ENCODE assay signal across 16 cellular contexts in genomic region chr20:3848565-3848964, GRCh38. TPM values are rescaled to one million over a fixed set of nuclear protein-coding genes. Genes with fewer than 3 reads are reported as not detected.
DNase-seq lines count a peak whose midpoint lies in the region; ATAC-seq and TF ChIP-seq lines count a peak whose summit lies in the region.
"Had no signal": no experiment of that assay in that cellular context is flagged by ENCODE, and none has a peak within 500 bp of the region (broad histone marks: within the 10 kb centered on the region; RNA-seq: fewer than 3 reads in every experiment).

No MANE protein-coding gene starts in this region.

- no peak overlapping the region for H2AFZ ChIP-seq in DND-41 (ENCODE audit: low read depth, low read length)

- H3K27me3 ChIP-seq in BLaER1 (no peaks in the 10 kb centered on the region), DND-41 (ENCODE audit: insufficient read depth, low read length, poor library complexity) (no peaks in the 10 kb centered on the region)
- H3K27me3 ChIP-seq: right atrium auricular region, SJSA1 had no signal

- H3K4me2 ChIP-seq in BLaER1 (peak overlapping the region; percentile 95), DND-41 (ENCODE audit: insufficient read depth, low read length) (peak overlapping the region; percentile 35; the same call in 1 of the 2 replicates)

- H3K4me1 ChIP-seq in BLaER1 (peaks cover 25% of the 10 kb centered on the region), DND-41 (ENCODE audit: insufficient read depth, low read length) (peaks cover 30% of the 10 kb centered on the region)

- H3K36me3 ChIP-seq in BLaER1 (peaks cover 17% of the 10 kb centered on the region; the same call in 1 of the 2 replicates), DND-41 (ENCODE audit: insufficient read depth, low read length) (peaks cover 12% of the 10 kb centered on the region; the same call in 1 of the 2 replicates)
- H3K36me3 ChIP-seq: right atrium auricular region had no signal

- H4K20me1 ChIP-seq in BLaER1 (peaks cover 42% of the 10 kb centered on the region), DND-41 (ENCODE audit: insufficient read depth, low read length) (peaks cover 11% of the 10 kb centered on the region)

- H3K36me3 Mint-ChIP-seq in activated naive CD8-positive, alpha-beta T cell = no peaks in the 10 kb centered on the region
- no peaks in the 10 kb centered on the region for H3K36me3 Mint-ChIP-seq in natural killer cell

- H3K27me3 Mint-ChIP-seq in activated naive CD8-positive, alpha-beta T cell = no peaks in the 10 kb centered on the region
- no peaks in the 10 kb centered on the region for H3K27me3 Mint-ChIP-seq in natural killer cell (ENCODE audit: low read depth in 2 of 2)

- H3K9me3 Mint-ChIP-seq in activated naive CD8-positive, alpha-beta T cell (ENCODE audit: low read depth) = no peaks in the 10 kb centered on the region
- no peaks in the 10 kb centered on the region for H3K9me3 Mint-ChIP-seq in natural killer cell

- 0 out of 2 replicates have a peak overlapping the region, but pooled peaks have one; percentile 19 for H3K9ac ChIP-seq in BLaER1
- H3K9ac ChIP-seq in DND-41 (ENCODE audit: low read depth, low read length) = peak overlapping the region; percentile 98; the same call in 1 of the 2 replicates

- DNase-seq in DND-41 = no peak
- DNase-seq in natural killer cell = no peak
- DNase-seq in activated CD4-positive, CD25-positive, alpha-beta regulatory T cell (lab: John Stamatoyannopoulos, UW) = no peak
- no peak for DNase-seq in lower leg skin (ENCODE audit: low spot score in 2 of 2)
- DNase-seq in Right ventricle myocardium inferior (ENCODE audit: missing footprints) = no peak
- DNase-seq: COR-L47, cortex of kidney, Kasumi-1, NCI-H2081, NCI-H774, substantia nigra had no signal

- H3K4me3 ChIP-seq in BLaER1 (no peak overlapping the region), DND-41 (ENCODE audit: low read depth in 1 of 2, low read length in 2 of 2) (no peak overlapping the region), lower leg skin (ENCODE audit: low read depth, poor library complexity, severe bottlenecking) (no peak overlapping the region)
- H3K4me3 ChIP-seq: right atrium auricular region, SJSA1 had no signal

- peak overlapping the region; percentile 89 for H3K4me3 Mint-ChIP-seq in activated naive CD8-positive, alpha-beta T cell
- H3K4me3 Mint-ChIP-seq in natural killer cell = peak overlapping the region; percentile 55

- peaks cover 57% of the 10 kb centered on the region for H3K79me2 ChIP-seq in DND-41 (ENCODE audit: insufficient read depth, low read length)

- ATAC-seq in DND-41 (ENCODE audit: insufficient read depth, low read depth) (no peak), natural killer cell (no peak), Right ventricle myocardium inferior (no peak), SK-N-SH treated with all-trans-retinoic acid at 6 μM for 48 hours (no peak)

- H3K9me3 ChIP-seq in BLaER1 (no peaks in the 10 kb centered on the region), DND-41 (ENCODE audit: insufficient read depth, low read length, severe bottlenecking) (no peaks in the 10 kb centered on the region)
- H3K9me3 ChIP-seq: right atrium auricular region, SJSA1 had no signal

- TF ChIP-seq CTCF in DND-41 (IDR thresholded peaks at IDR 0.05; ENCODE audit: borderline replicate concordance, extremely low read depth, low read length, poor library complexity, severe bottlenecking) (no peak), natural killer cell (IDR thresholded peaks at IDR 0.05) (no peak), lower leg skin (IDR thresholded peaks at IDR 0.05) (no peak)

- no peak for TF ChIP-seq POLR2A in lower leg skin (IDR thresholded peaks at IDR 0.05)

- intact Hi-C loops in natural killer cell (cut with micrococcal nuclease) (loop anchor here (5.0 kb wide), 1 partner anchor 51 kb away; the partner anchor contains the start of gene CDC25B), lower leg skin (cut with DNase I; ENCODE audit: low total_unique reads) (no loop called here), Right ventricle myocardium inferior (cut with DNase I) (no loop called here)

- peaks cover 19% of the 10 kb centered on the region for H3K4me1 Mint-ChIP-seq in activated naive CD8-positive, alpha-beta T cell (ENCODE audit: low read depth)
- peaks cover 16 to 31% of the 10 kb centered on the region in 2 donors for H3K4me1 Mint-ChIP-seq in natural killer cell

- H3K27ac ChIP-seq in BLaER1 (no peak overlapping the region), DND-41 (ENCODE audit: low read length) (peak overlapping the region; percentile 20; the same call in 1 of the 2 replicates)
- H3K27ac ChIP-seq: SJSA1 had no signal

- WGBS in lower leg skin, 2 donors = 71 to 76% methylated on average over 1 of the region's 1 CpG

- peak overlapping the region; percentile 78 for H3K27ac Mint-ChIP-seq in activated naive CD8-positive, alpha-beta T cell
- peak overlapping the region; percentile 81 to 89 for H3K27ac Mint-ChIP-seq in natural killer cell

TF ChIP-seq in SK-N-SH treated with all-trans-retinoic acid at 6 μM for 48 hours, 23 proteins besides CTCF, POLR2A, EP300 and RAD21:
- TF ChIP-seq TOX (CRISPR knock-in tag; IDR thresholded peaks at IDR 0.05; ENCODE audit: borderline replicate concordance) (no peak), SNAI2 (CRISPR knock-in tag; IDR thresholded peaks at IDR 0.05) (no peak), CSRNP3 (CRISPR knock-in tag; IDR thresholded peaks at IDR 0.05) (no peak), CREB5 (CRISPR knock-in tag; IDR thresholded peaks at IDR 0.05; ENCODE audit: low read depth) (no peak), ESRRG (CRISPR knock-in tag; IDR thresholded peaks at IDR 0.05) (no peak), TCF4 (CRISPR knock-in tag; IDR thresholded peaks at IDR 0.05; ENCODE audit: borderline replicate concordance) (no peak), ZNF8 (CRISPR knock-in tag; IDR thresholded peaks at IDR 0.05) (no peak), CSDC2 (CRISPR knock-in tag; IDR thresholded peaks at IDR 0.05) (no peak), RARB (CRISPR knock-in tag; IDR thresholded peaks at IDR 0.05) (no peak), ZFP30 (CRISPR knock-in tag; IDR thresholded peaks at IDR 0.05) (no peak)
- TF ChIP-seq, protein P1, sequence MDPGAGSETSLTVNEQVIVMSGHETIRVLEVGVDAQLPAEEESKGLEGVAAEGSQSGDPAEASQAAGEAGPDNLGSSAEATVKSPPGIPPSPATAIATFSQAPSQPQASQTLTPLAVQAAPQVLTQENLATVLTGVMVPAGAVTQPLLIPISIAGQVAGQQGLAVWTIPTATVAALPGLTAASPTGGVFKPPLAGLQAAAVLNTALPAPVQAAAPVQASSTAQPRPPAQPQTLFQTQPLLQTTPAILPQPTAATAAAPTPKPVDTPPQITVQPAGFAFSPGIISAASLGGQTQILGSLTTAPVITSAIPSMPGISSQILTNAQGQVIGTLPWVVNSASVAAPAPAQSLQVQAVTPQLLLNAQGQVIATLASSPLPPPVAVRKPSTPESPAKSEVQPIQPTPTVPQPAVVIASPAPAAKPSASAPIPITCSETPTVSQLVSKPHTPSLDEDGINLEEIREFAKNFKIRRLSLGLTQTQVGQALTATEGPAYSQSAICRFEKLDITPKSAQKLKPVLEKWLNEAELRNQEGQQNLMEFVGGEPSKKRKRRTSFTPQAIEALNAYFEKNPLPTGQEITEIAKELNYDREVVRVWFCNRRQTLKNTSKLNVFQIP (CRISPR knock-in tag; IDR thresholded peaks at IDR 0.05; ENCODE audit: borderline replicate concordance, low read depth) = no peak

RNA-seq across cellular contexts. Expression of gene MAVS, which starts 1.9 kb away (rescaled TPM):
- total RNA-seq in natural killer cell (10 to 100 TPM; 23.1 to 30.8 (median 26.4) TPM), lower leg skin (10 to 100 TPM; 17.2 to 28.2 (median 27.1) TPM), Right ventricle myocardium inferior (35.0 TPM)

RNA-seq across cellular contexts. Expression of gene AP5S1, which starts 28.2 kb away (rescaled TPM):
- 10 to 100 TPM in 2 of 3 donors, 1 to 10 TPM in 1; 7.9 to 12.3 (median 12.1) TPM for total RNA-seq in natural killer cell
- 10 to 100 TPM in 2 of 4 donors, 1 to 10 TPM in 2; 7.7 to 16.8 (median 10.5) TPM for total RNA-seq in lower leg skin
- total RNA-seq in Right ventricle myocardium inferior = 9.8 TPM

RNA-seq across cellular contexts. Expression of gene PANK2, which starts 40.6 kb away (rescaled TPM):
- total RNA-seq in natural killer cell = 10 to 100 TPM; 50.5 to 74.3 (median 61.3) TPM
- 10 to 100 TPM; 35.7 to 44.1 (median 42.3) TPM for total RNA-seq in lower leg skin
- 16.6 TPM for total RNA-seq in Right ventricle myocardium inferior

RNA-seq across cellular contexts. Expression of gene CDC25B, which starts 52.5 kb away (rescaled TPM):
- 100 to 1,000 TPM; 123 to 147 (median 143) TPM for total RNA-seq in natural killer cell
- 10 to 100 TPM; 13.5 to 23.2 (median 18.5) TPM for total RNA-seq in lower leg skin
- total RNA-seq in Right ventricle myocardium inferior = 10.1 TPM
